Comparison of ENCODE assay signal across 15 cellular contexts in genomic region chr5:50463047-50463446, GRCh38. TPM values are rescaled to one million over a fixed set of nuclear protein-coding genes. Genes with fewer than 3 reads are reported as not detected.
DNase-seq lines count a peak whose midpoint lies in the region; ATAC-seq, FAIRE-seq and TF ChIP-seq lines count a peak whose summit lies in the region.
"Had no signal": no experiment of that assay in that cellular context is flagged by ENCODE, and none has a peak within 500 bp of the region (broad histone marks: within the 10 kb centered on the region; RNA-seq: fewer than 3 reads in every experiment).

No MANE protein-coding gene starts in this region.

- H3K4me2 ChIP-seq in K562 (ENCODE audit: insufficient read depth, low read length) (no peak overlapping the region), parathyroid adenoma (ENCODE audit: low read length) (no peak overlapping the region)
- H3K4me2 ChIP-seq: BLaER1, KMS-11 had no signal

- no peak for ATAC-seq in K562
- ATAC-seq in GM21737 (IDR thresholded peaks at IDR 0.05; ENCODE audit: unreplicated experiment), result no peak
- no peak for ATAC-seq in GM21367 (IDR thresholded peaks at IDR 0.05; ENCODE audit: unreplicated experiment)
- no peak for ATAC-seq in HG03442 (IDR thresholded peaks at IDR 0.05; ENCODE audit: unreplicated experiment)

- H3K4me1 ChIP-seq in K562 (replicated peaks in 1 of 2; ENCODE audit: control insufficient read depth in 2 of 2, insufficient read depth in 2 of 2, low read length in 2 of 2) (no peaks in the 10 kb centered on the region), parathyroid adenoma (peaks cover 9% of the 10 kb centered on the region)
- H3K4me1 ChIP-seq: BLaER1, HAP-1 had no signal

- H3K27me3 ChIP-seq in K562 (ENCODE audit: control insufficient read depth in 2 of 2, insufficient read depth in 2 of 2, low read length in 2 of 2) (no peaks in the 10 kb centered on the region), parathyroid adenoma (ENCODE audit: control insufficient read depth, insufficient read depth, low read length) (no peaks in the 10 kb centered on the region)
- H3K27me3 ChIP-seq: BLaER1 had no signal

- in situ Hi-C loops in K562 (cut with MboI), result no loop called here

- no peak for TF ChIP-seq EP300 in K562 (IDR thresholded peaks at IDR 0.05; ENCODE audit: low read length)

- H2AFZ ChIP-seq in K562 (ENCODE audit: low read depth, low read length) (no peak overlapping the region), parathyroid adenoma (peak overlapping the region; percentile 34)

- peak; percentile 37 for DNase-seq in DMS79 treated with DMSO at 0.1 percent for 48 hours (lab: John Stamatoyannopoulos, UW)
- DNase-seq in NCI-H187 treated with DMSO at 0.1 percent for 48 hours (lab: John Stamatoyannopoulos, UW), result peak; percentile 49
- no peak for DNase-seq in K562 (ENCODE audit: extremely low read depth in 1 of 4, low spot score in 3 of 4)
- no peak for DNase-seq in COLO668 (lab: John Stamatoyannopoulos, UW; ENCODE audit: unreplicated experiment)
- DNase-seq: Calu3, DMS 273 treated with DMSO at 0.1 percent for 48 hours, GF-D8, GOT3 had no signal

- CTCF ChIA-PET in K562 (lab: Yijun Ruan, JAX; ENCODE audit: low intra/inter-chr PET ratio), result no interaction called here

- no TSS peak for BruUV-seq in K562 (replicated peaks; lab: Mats Ljungman, UMichigan)

- TF ChIP-seq RAD21 in K562 (CRISPR knock-in tag; conservative IDR thresholded peaks at IDR 0.05 in 1 of 2, IDR thresholded peaks at IDR 0.05 in 1 of 2), result no peak

- H3K9me1 ChIP-seq in K562 (ENCODE audit: control insufficient read depth, insufficient read depth, low read length), result no peaks in the 10 kb centered on the region

- TF ChIP-seq POLR2A in K562 (conservative IDR thresholded peaks at IDR 0.05), result no peak

- POLR2A ChIA-PET in K562 (lab: Yijun Ruan, JAX), result no interaction called here

- intact Hi-C loops in K562 (cut with micrococcal nuclease), result no loop called here

- H3K27ac ChIP-seq in K562 (ENCODE audit: extremely low read depth, low read depth, low read length) (no peak overlapping the region), parathyroid adenoma (no peak overlapping the region)
- H3K27ac ChIP-seq: BLaER1, KMS-11 had no signal

- FAIRE-seq in K562 (lab: Jason Lieb, UNC), result peak; percentile 26

- H3K9me3 ChIP-seq in K562 (replicated peaks; ENCODE audit: control insufficient read depth, insufficient read depth, low read depth, low read length) (no peaks in the 10 kb centered on the region), parathyroid adenoma (ENCODE audit: control insufficient read depth, low read length) (no peaks in the 10 kb centered on the region)
- H3K9me3 ChIP-seq: HAP-1 had no signal

- WGBS in K562 (ENCODE audit: insufficient coverage, low coverage, missing lambda C conversion rate), result 0% methylated on average over 2 of the region's 2 CpGs

- H3K4me3 ChIP-seq in K562 (no peak overlapping the region), parathyroid adenoma (ENCODE audit: low read depth, low read length) (no peak overlapping the region)
- H3K4me3 ChIP-seq: BLaER1, HAP-1 had no signal

- H3K9ac ChIP-seq in K562 (ENCODE audit: insufficient read depth in 1 of 2, low read depth in 2 of 2, low read length in 2 of 2) (no peak overlapping the region), parathyroid adenoma (no peak overlapping the region)
- H3K9ac ChIP-seq: BLaER1, KMS-11 had no signal

- TF ChIP-seq CTCF in K562 (IDR thresholded peaks at IDR 0.05 in 2 of 3, conservative IDR thresholded peaks at IDR 0.05 in 1 of 3; ENCODE audit: insufficient read depth in 2 of 3, low read depth in 1 of 3, low read length in 3 of 3) (no peak), parathyroid adenoma (IDR thresholded peaks at IDR 0.05) (no peak)

- H3K79me2 ChIP-seq in K562 (ENCODE audit: control insufficient read depth, insufficient read depth, low read length), result no peaks in the 10 kb centered on the region
- no peaks in the 10 kb centered on the region for H3K79me2 ChIP-seq in parathyroid adenoma

- H4K20me1 ChIP-seq in K562 (replicated peaks; ENCODE audit: control insufficient read depth, insufficient read depth, low read length), result no peaks in the 10 kb centered on the region
- H4K20me1 ChIP-seq: BLaER1 had no signal

- H3K36me3 ChIP-seq in K562 (ENCODE audit: control insufficient read depth, insufficient read depth, low read length) (no peaks in the 10 kb centered on the region), parathyroid adenoma (ENCODE audit: control insufficient read depth, insufficient read depth, low read length) (no peaks in the 10 kb centered on the region)
- H3K36me3 ChIP-seq: BLaER1, HAP-1 had no signal

TF ChIP-seq in K562, 482 proteins besides CTCF, POLR2A, EP300 and RAD21:
- no peak for TF ChIP-seq USF1 (CRISPR knock-in tag; IDR thresholded peaks at IDR 0.05)
TF ChIP-seq in K562: peak in this region for 0.

RNA-seq across cellular contexts. Expression of gene EMB, which starts 22.0 kb away (rescaled TPM):
- not detected in 2 replicates for total RNA-seq in K562 (2011; cell fraction: chromatin; rRNA removed; ENCODE audit: low replicate concordance)
- not detected in 2 replicates for total RNA-seq in K562 (2011; cell fraction: nucleolus; rRNA removed)
- not detected in 2 replicates for total RNA-seq in K562 (2011; cell fraction: nucleoplasm; rRNA removed)
- total RNA-seq in K562 (2014; rRNA removed) (not detected in 2 replicates), K562 (2014; rRNA removed; fragmentation: Illumina TruSeq; extraction: Trizol) (not detected in 2 replicates), K562 (2015; rRNA removed; fragmentation: Illumina TruSeq; extraction: Trizol) (not detected in 2 replicates), K562 (2021) (0.27 and 0.31 TPM in 2 replicates)
- polyA plus RNA-seq in K562 (2011; rRNA removed) (not detected in 2 replicates), K562 (2014; fragmentation: Illumina TruSeq; extraction: Trizol) (not detected in 2 replicates), K562 (2014; fragmentation: Nextera tagmentation; extraction: Ambion mirVana) (not detected), K562 (2014; rRNA removed) (not detected in 2 replicates)
- polyA plus RNA-seq in K562 (2011; cell fraction: cytosol; rRNA removed), result not detected in 2 replicates
- not detected in 2 replicates for polyA plus RNA-seq in K562 (2011; cell fraction: nucleus; rRNA removed)
- 0.04 TPM in 1 of 2 replicates, not detected in the other for polyA plus RNA-seq in K562 (2012)
- polyA minus RNA-seq in K562 (2011; rRNA and poly(A)+ RNA removed), result not detected in 2 replicates
- polyA minus RNA-seq in K562 (2011; cell fraction: cytosol; rRNA and poly(A)+ RNA removed), result not detected in 2 replicates
- not detected in 2 replicates for polyA minus RNA-seq in K562 (2011; cell fraction: nucleus; rRNA and poly(A)+ RNA removed)

Comparison
In these comparisons a context has a peak if more than half of its experiments do, and no peak if none do; other contexts are left out.
1. DNase-seq: peak in DMS79 treated with DMSO at 0.1 percent for 48 hours (single experiment) and NCI-H187 treated with DMSO at 0.1 percent for 48 hours (single experiment); none in K562 (0 of 4) and COLO668 (single experiment).